31 cellular contexts compared by ENCODE assay signal in genomic region chrX:134566506-134566905, GRCh38.
"Had no signal": no experiment of that assay in that cellular context is flagged by ENCODE, and none has a peak within 500 bp of the region (broad histone marks: within the 10 kb centered on the region; RNA-seq: fewer than 3 reads in every experiment).

No MANE protein-coding gene starts in this region.

- H3K79me2 ChIP-seq: hepatocyte had no signal

- H3K4me1 ChIP-seq: adrenal gland, body of pancreas, colonic mucosa, esophagus muscularis mucosa, gastroesophageal sphincter had no signal

- H3K36me3 ChIP-seq: adrenal gland, colonic mucosa, esophagus muscularis mucosa, gastroesophageal sphincter, heart right ventricle had no signal

- H3K27ac ChIP-seq: adrenal gland, body of pancreas, colonic mucosa, dorsolateral prefrontal cortex, esophagus muscularis mucosa, gastroesophageal sphincter, heart right ventricle, hepatocyte had no signal

- H3K4me2 ChIP-seq: hepatocyte had no signal

- H2AFZ ChIP-seq: hepatocyte had no signal

- H3K4me3 ChIP-seq: adrenal gland, body of pancreas, colonic mucosa, dorsolateral prefrontal cortex, esophagus muscularis mucosa, gastroesophageal sphincter, heart right ventricle, hepatocyte had no signal

- H3K27me3 ChIP-seq: adrenal gland, body of pancreas, colonic mucosa, gastroesophageal sphincter, hepatocyte had no signal

- ATAC-seq: activated CD4-positive, alpha-beta T cell treated with anti-CD3 and anti-CD28 coated beads for 36 hours; activated naive CD8-positive, alpha-beta T cell treated with anti-CD3 and anti-CD28 coated beads, Interleukin-2, amount 50 U/mL, for 24 hours; activated T-cell treated with anti-CD3 and anti-CD28 coated beads, Interleukin-2, amount 50 U/mL, for 72 hours; body of pancreas; gastroesophageal sphincter; heart right ventricle had no signal

- DNase-seq: activated CD4-positive, alpha-beta memory T cell treated with anti-CD3 and anti-CD28 coated beads, Interleukin-2, amount 10 ng/mL, durations not matched to agents 7 days and 5 days; activated CD4-positive, alpha-beta T cell treated with anti-CD3 and anti-CD28 coated beads for 36 hours; activated CD4-positive, alpha-beta T cell treated with anti-CD3 and anti-CD28 coated beads, Interleukin-2, amount 10 ng/mL, durations not matched to agents 7 days and 5 days; activated CD4-positive, alpha-beta T cell treated with anti-CD3 and anti-CD28 coated beads, Interleukin-2, amount 50 U/mL, for 4 hours; activated CD4-positive, CD25-positive, alpha-beta regulatory T cell; activated CD4-positive, CD25-positive, alpha-beta regulatory T cell treated with anti-CD3 and anti-CD28 coated beads, Interleukin-2, amount 50 U/mL, for 72 hours; activated CD8-positive, alpha-beta memory T cell treated with anti-CD3 and anti-CD28 coated beads, Interleukin-2, amount 50 U/mL, for 48 hours; activated gamma-delta T cell; activated naive CD4-positive, alpha-beta T cell; activated naive CD8-positive, alpha-beta T cell treated with anti-CD3 and anti-CD28 coated beads for 36 hours; activated naive CD8-positive, alpha-beta T cell treated with anti-CD3 and anti-CD28 coated beads, Interleukin-2, amount 50 U/mL, for 24 hours; activated T-cell treated with anti-CD3 and anti-CD28 coated beads for 4 hours; activated T-cell treated with anti-CD3 and anti-CD28 coated beads, Interleukin-2, amount 50 U/mL, for 24 hours; activated T-cell treated with anti-CD3 and anti-CD28 coated beads, Interleukin-2, amount 50 U/mL, for 72 hours; adrenal gland; amygdala; aorta; body of pancreas; caudate nucleus; cerebellar nuclear complex; colonic mucosa; dorsolateral prefrontal cortex; effector memory CD4-positive, alpha-beta T cell; endodermal cell; erythroblast; foreskin melanocyte; heart right ventricle; T-helper 2 cell had no signal

- H3K9me3 ChIP-seq: adrenal gland, body of pancreas, colonic mucosa, esophagus muscularis mucosa, gastroesophageal sphincter, heart right ventricle had no signal
